Comparison of ENCODE assay signal across 8 cellular contexts in genomic region chr3:183884437-183885296, GRCh38. TPM values are rescaled to one million over a fixed set of nuclear protein-coding genes. Genes with fewer than 3 reads are reported as not detected.
DNase-seq lines count a peak whose midpoint lies in the region; ATAC-seq and TF ChIP-seq lines count a peak whose summit lies in the region.

PARL (minus strand) TSS chr3:183884880; CDS start chr3:183884846, 34 bp downstream.

- no peaks in the 10 kb centered on the region for H4K20me1 ChIP-seq in mammary epithelial cell (ENCODE audit: insufficient read depth, low read length)

- dilution Hi-C loops in mammary epithelial cell (cut with HindIII; ENCODE audit: low sequenced_read_pairs): no loop called here

- H3K4me3 ChIP-seq in WERI-Rb-1 (ENCODE audit: low read depth, low read length) (peak within 1 kb of the TSS; percentile 76), mammary epithelial cell (replicated peaks in 1 of 3; ENCODE audit: insufficient read depth in 1 of 3, low read depth in 2 of 3, low read length in 3 of 3) (peak within 1 kb of the TSS; percentile 76 to 98 (median 93))

- TSS peak; percentile 47 for BruUV-seq in mammary epithelial cell (replicated peaks; lab: Mats Ljungman, UMichigan)

- DNase-seq in AG08395 (ENCODE audit: low spot score): peak; percentile 96
- peak; percentile 99 for DNase-seq in NCI-H2196 treated with DMSO at 0.1 percent for 48 hours (lab: John Stamatoyannopoulos, UW; ENCODE audit: unreplicated experiment)
- peak; percentile 96 for DNase-seq in WERI-Rb-1
- peak; percentile 84 for DNase-seq in mammary epithelial cell
- DNase-seq in iPS-NIHi7 (ENCODE audit: extremely low spot score): peak; percentile 97
- DNase-seq in smooth muscle cell of the brain vasculature (ENCODE audit: low read depth, low spot score): peak; percentile 71

- intact Hi-C loops in mammary epithelial cell (cut with micrococcal nuclease): loop anchor here (1.0 to 2.0 kb wide), 2 partner anchors 60 to 415 kb away; partner anchors contain the start of gene MAP6D1

- peak within 1 kb of the TSS; percentile 98 for H3K4me2 ChIP-seq in mammary epithelial cell (ENCODE audit: insufficient read depth, low read depth, low read length)

- peak; percentile 97 for ATAC-seq in GM18873 (IDR thresholded peaks at IDR 0.05; ENCODE audit: low FRiP score, unreplicated experiment)
- peak; percentile 99 for ATAC-seq in HG03139 (IDR thresholded peaks at IDR 0.05; ENCODE audit: unreplicated experiment)

- H3K9ac ChIP-seq in mammary epithelial cell (ENCODE audit: insufficient read depth, low read length): peak within 1 kb of the TSS; percentile 81

- H3K4me1 ChIP-seq in mammary epithelial cell (ENCODE audit: insufficient read depth, low read length): peaks cover 7% of the 10 kb centered on the region

- peak within 1 kb of the TSS; percentile 99 for H2AFZ ChIP-seq in mammary epithelial cell (ENCODE audit: low read depth, low read length)

- H3K27ac ChIP-seq in WERI-Rb-1 (peak within 1 kb of the TSS; percentile 84), mammary epithelial cell (ENCODE audit: insufficient read depth, low read depth, low read length) (peak within 1 kb of the TSS; percentile 60)

- peak; percentile 98 for TF ChIP-seq CTCF in WERI-Rb-1 (IDR thresholded peaks at IDR 0.05; ENCODE audit: low read depth, low read length)
- peak; percentile 72 to 95 for TF ChIP-seq CTCF in mammary epithelial cell (conservative IDR thresholded peaks at IDR 0.05 in 1 of 2, IDR thresholded peaks at IDR 0.05 in 1 of 2; ENCODE audit: extremely low read depth in 1 of 2, insufficient read depth in 1 of 2, low read depth in 1 of 2, low read length in 2 of 2)

- H3K36me3 ChIP-seq in WERI-Rb-1 (no peaks in the 10 kb centered on the region), mammary epithelial cell (ENCODE audit: insufficient read depth, low read length) (peaks cover 2% of the 10 kb centered on the region)

- WGBS in mammary epithelial cell (ENCODE audit: low coverage, missing lambda C conversion rate): 3% methylated on average over 46 of the region's 61 CpGs

- in situ Hi-C loops in mammary epithelial cell (cut with MboI; ENCODE audit: low sequenced_read_pairs in 2 of 2): no loop called here

- peaks cover 48% of the 10 kb centered on the region for H3K79me2 ChIP-seq in mammary epithelial cell (ENCODE audit: insufficient read depth, low read length)

- H3K9me3 ChIP-seq in WERI-Rb-1 (ENCODE audit: severe bottlenecking): no peaks in the 10 kb centered on the region
- no peaks in the 10 kb centered on the region for H3K9me3 ChIP-seq in mammary epithelial cell (replicated peaks; ENCODE audit: insufficient read depth, low read length)

- CTCF ChIA-PET in mammary epithelial cell (lab: Charles Lee; ENCODE audit: low non-redundant PET): interaction anchor here (0.6 to 0.7 kb wide), 5 partner anchors 40 to 528 kb away, joined by 3 to 4 read pairs (median 3); no protein-coding TSS in a partner anchor

- no peaks in the 10 kb centered on the region for H3K27me3 ChIP-seq in WERI-Rb-1 (ENCODE audit: insufficient read depth, low read depth, severe bottlenecking)
- no peaks in the 10 kb centered on the region for H3K27me3 ChIP-seq in mammary epithelial cell (ENCODE audit: insufficient read depth, low read length)

RNA-seq across cellular contexts. Expression of gene PARL, which starts in this region (rescaled TPM):
- total RNA-seq in mammary epithelial cell: 10 to 100 TPM; 33.0 to 70.4 TPM
- 39.6 TPM for polyA plus RNA-seq in mammary epithelial cell
- polyA minus RNA-seq in mammary epithelial cell: 31.3 TPM

Comparison
In these comparisons a context has a peak if more than half of its experiments do, and no peak if none do; other contexts are left out.
1. Peak in every context shown above with its lines: DNase-seq, ATAC-seq, H3K4me3 ChIP-seq and H3K27ac ChIP-seq.